Comparison of ENCODE assay signal across 22 cellular contexts in genomic region chr12:109228664-109229063, GRCh38.
DNase-seq lines count a peak whose midpoint lies in the region; ATAC-seq and TF ChIP-seq lines count a peak whose summit lies in the region.
"Had no signal": no experiment of that assay in that cellular context is flagged by ENCODE, and none has a peak within 500 bp of the region (broad histone marks: within the 10 kb centered on the region; RNA-seq: fewer than 3 reads in every experiment).

No MANE protein-coding gene starts in this region.

- peaks cover 3 to 96% of the 10 kb centered on the region in 2 donors for H3K36me3 ChIP-seq in gastrocnemius medialis
- H3K36me3 ChIP-seq: BLaER1 had no signal

- H3K27me3 ChIP-seq in gastrocnemius medialis = no peaks in the 10 kb centered on the region
- H3K27me3 ChIP-seq: BLaER1 had no signal

- TF ChIP-seq CTCF in gastrocnemius medialis (IDR thresholded peaks at IDR 0.05 in 4 of 5, conservative IDR thresholded peaks at IDR 0.05 in 1 of 5) = no peak

- no peak overlapping the region for H3K4me3 ChIP-seq in gastrocnemius medialis
- H3K4me3 ChIP-seq: BLaER1, GM12878, GM23338 had no signal

- DNase-seq in Daoy (ENCODE audit: low read depth) (peak; percentile 24), SK-MEL-5 (ENCODE audit: low read depth, low spot score) (peak; percentile 10), left lobe of liver (ENCODE audit: low spot score) (no peak), gastrocnemius medialis (peak; percentile 66 to 80), nucleus accumbens (lab: John Stamatoyannopoulos, UW) (no peak)
- DNase-seq: Caco-2; CD4-positive, CD25-positive, alpha-beta regulatory T cell; CD8-positive, alpha-beta T cell; DMS153; DND-41; EL; GDM1; H9 had no signal

- intact Hi-C loops in gastrocnemius medialis (cut with DNase I; ENCODE audit: low total_unique reads) = no loop called here

- no peaks in the 10 kb centered on the region for H3K9me3 ChIP-seq in gastrocnemius medialis
- H3K9me3 ChIP-seq: BLaER1, Caco-2 had no signal

- TF ChIP-seq POLR2A in gastrocnemius medialis (IDR thresholded peaks at IDR 0.05) = no peak

- peaks cover 7 to 12% of the 10 kb centered on the region in 2 donors for H3K4me1 ChIP-seq in gastrocnemius medialis
- H3K4me1 ChIP-seq: Caco-2 had no signal

- ATAC-seq in left lobe of liver (peak; percentile 7), gastrocnemius medialis (peak; percentile 88 to 90), HG03432 (IDR thresholded peaks at IDR 0.05; ENCODE audit: unreplicated experiment) (no peak), HG02938 (IDR thresholded peaks at IDR 0.05; ENCODE audit: unreplicated experiment) (no peak), HG03196 (IDR thresholded peaks at IDR 0.05; ENCODE audit: unreplicated experiment) (no peak)
- ATAC-seq: CD8-positive, alpha-beta T cell; GM12878; GM23338; HCT116 had no signal

- in situ Hi-C loops in SK-MEL-5 (cut with HindIII; ENCODE audit: low pct_unique_long_range_greater_than_20kb, low sequenced_read_pairs) = no loop called here
- in situ Hi-C loops in gastrocnemius medialis (cut with MboI; ENCODE audit: low sequenced_read_pairs in 4 of 4) = no loop called here

- peak overlapping the region; percentile 81 to 91 (median 84) for H3K27ac ChIP-seq in gastrocnemius medialis
- H3K27ac ChIP-seq: 22Rv1, BLaER1, C4-2B had no signal

Comparison
In these comparisons a context has a peak if more than half of its experiments do, and no peak if none do; other contexts are left out.
1. DNase-seq: peak in Daoy (single experiment), SK-MEL-5 (single experiment) and gastrocnemius medialis (2 of 2); none in left lobe of liver (single experiment) and nucleus accumbens (0 of 56).
2. ATAC-seq: peak in left lobe of liver (single experiment) and gastrocnemius medialis (2 of 2); none in HG03432 (single experiment), HG02938 (single experiment) and HG03196 (single experiment).